9 cellular contexts compared by ENCODE assay signal in genomic region chr6:109308018-109308492, GRCh38.
DNase-seq lines count a peak whose midpoint lies in the region; TF ChIP-seq lines count a peak whose summit lies in the region.
"Had no signal": no experiment of that assay in that cellular context is flagged by ENCODE, and none has a peak within 500 bp of the region (broad histone marks: within the 10 kb centered on the region; RNA-seq: fewer than 3 reads in every experiment).

No MANE protein-coding gene starts in this region.

- H3K27me3 Mint-ChIP-seq in CD14-positive monocyte (ENCODE audit: low read depth in 3 of 3) = peaks cover 0 to 7% (median 0%) of the 10 kb centered on the region in 3 donors
- H3K27me3 Mint-ChIP-seq in progenitor cell of endocrine pancreas = no peaks in the 10 kb centered on the region

- DNase-seq in CD14-positive monocyte (ENCODE audit: low spot score) (peak; percentile 77), NCI-H2196 treated with DMSO at 0.1 percent for 48 hours (lab: John Stamatoyannopoulos, UW; ENCODE audit: unreplicated experiment) (peak; percentile 25), epithelial cell of proximal tubule (ENCODE audit: low read depth) (peak; percentile 61), progenitor cell of endocrine pancreas (ENCODE audit: low spot score, unreplicated experiment) (no peak), glomerular visceral epithelial cell (ENCODE audit: extremely low spot score) (no peak), NCI-H524 (lab: John Stamatoyannopoulos, UW) (no peak), caudate nucleus (lab: John Stamatoyannopoulos, UW) (no peak), NCI-H2029 (lab: John Stamatoyannopoulos, UW) (no peak)

- H3K4me3 Mint-ChIP-seq in CD14-positive monocyte (no peak overlapping the region), progenitor cell of endocrine pancreas (ENCODE audit: low read depth) (no peak overlapping the region)

- intact Hi-C loops in CD14-positive monocyte (cut with micrococcal nuclease) = no loop called here

- TF ChIP-seq CTCF in CD14-positive monocyte (IDR thresholded peaks at IDR 0.05) (no peak), epithelial cell of proximal tubule (conservative IDR thresholded peaks at IDR 0.05; ENCODE audit: low read depth, low read length) (no peak), progenitor cell of endocrine pancreas (IDR thresholded peaks at IDR 0.05; ENCODE audit: unreplicated experiment) (no peak)

- H3K9me3 Mint-ChIP-seq in CD14-positive monocyte (peaks cover 0 to 2% (median 0%) of the 10 kb centered on the region in 7 donors), progenitor cell of endocrine pancreas (ENCODE audit: low read depth) (no peaks in the 10 kb centered on the region)

- H3K4me3 ChIP-seq in epithelial cell of proximal tubule (ENCODE audit: low read depth, low read length) = no peak overlapping the region
- H3K4me3 ChIP-seq: GM12878 had no signal

- H3K36me3 Mint-ChIP-seq in CD14-positive monocyte (no peaks in the 10 kb centered on the region), progenitor cell of endocrine pancreas (ENCODE audit: insufficient read depth) (no peaks in the 10 kb centered on the region)

- no peak overlapping the region for H3K27ac ChIP-seq in caudate nucleus (ENCODE audit: low read depth, low read length)

- H3K4me1 Mint-ChIP-seq in CD14-positive monocyte (peaks cover 30% of the 10 kb centered on the region), progenitor cell of endocrine pancreas (ENCODE audit: low read depth) (peaks cover 25% of the 10 kb centered on the region)

- H3K27ac Mint-ChIP-seq in CD14-positive monocyte (peak overlapping the region in 3 of 7 donors; percentile 64 to 84 (median 66)), progenitor cell of endocrine pancreas (peak overlapping the region; percentile 95)

Comparison
In these comparisons a context has a peak if more than half of its experiments do, and no peak if none do; other contexts are left out.
1. DNase-seq: peak in CD14-positive monocyte (single experiment), NCI-H2196 treated with DMSO at 0.1 percent for 48 hours (single experiment) and epithelial cell of proximal tubule (single experiment); none in progenitor cell of endocrine pancreas (single experiment), glomerular visceral epithelial cell (single experiment), NCI-H524 (0 of 2), caudate nucleus (0 of 61) and NCI-H2029 (single experiment).